In the genomic region with DNA sequence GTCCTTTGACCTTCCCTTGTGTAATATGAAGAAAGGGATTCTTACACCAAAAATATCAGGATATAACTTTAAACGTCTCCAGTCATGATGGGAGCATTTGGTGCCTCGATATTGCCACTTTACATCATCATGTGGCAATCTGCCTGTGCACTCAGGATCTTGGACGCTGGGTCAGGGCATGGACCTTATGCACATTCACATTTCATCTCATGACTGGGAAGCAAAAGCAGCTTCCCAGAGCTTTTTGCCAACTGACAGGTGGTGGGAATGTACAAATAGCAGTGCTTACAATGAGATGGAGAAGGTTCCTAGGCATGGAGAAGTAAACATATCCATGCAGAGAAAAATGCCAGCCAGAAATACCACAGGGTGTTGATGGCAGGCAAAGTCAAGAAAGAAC, we compare ENCODE assay signal across 18 cellular contexts. TPM values are rescaled to one million over a fixed set of nuclear protein-coding genes. Genes with fewer than 3 reads are reported as not detected.
DNase-seq lines count a peak whose midpoint lies in the region; TF ChIP-seq lines count a peak whose summit lies in the region.
"Had no signal": no experiment of that assay in that cellular context is flagged by ENCODE, and none has a peak within 500 bp of the region (broad histone marks: within the 10 kb centered on the region; RNA-seq: fewer than 3 reads in every experiment).

No MANE protein-coding gene starts in this region.

- peaks cover 0 to 7% (median 0%) of the 10 kb centered on the region in 3 donors for H3K36me3 ChIP-seq in esophagus squamous epithelium
- H3K36me3 ChIP-seq: MG63 had no signal

- 69 to 71% methylated on average over 3 of the region's 3 CpGs for WGBS in esophagus squamous epithelium, 2 donors

- no peak for TF ChIP-seq CTCF in esophagus squamous epithelium (IDR thresholded peaks at IDR 0.05)

- in situ Hi-C loops in G401 (cut with HindIII; ENCODE audit: low sequenced_read_pairs) = no loop called here

- no peak overlapping the region for H3K27ac ChIP-seq in esophagus squamous epithelium

- H3K4me1 ChIP-seq in esophagus squamous epithelium = no peaks in the 10 kb centered on the region

- TF ChIP-seq POLR2A in esophagus squamous epithelium (IDR thresholded peaks at IDR 0.05) = no peak

- no peak overlapping the region for H3K4me3 ChIP-seq in esophagus squamous epithelium
- H3K4me3 ChIP-seq: MG63 had no signal

- DNase-seq in G401 (ENCODE audit: low spot score) (peak; percentile 99), NCI-H1694 treated with DMSO at 0.1 percent for 48 hours (lab: John Stamatoyannopoulos, UW) (peak; percentile 40), cerebellum (ENCODE audit: low spot score) (peak; percentile 87), renal cortical epithelial cell (ENCODE audit: low read depth) (peak; percentile 33), COLO668 (lab: John Stamatoyannopoulos, UW; ENCODE audit: unreplicated experiment) (no peak), esophagus squamous epithelium (lab: John Stamatoyannopoulos, UW) (no peak)
- DNase-seq in stimulated activated CD8-positive, alpha-beta memory T cell treated with anti-CD3 and anti-CD28 coated beads, Interleukin-4, amount 100 ng/mL, for 48 hours = no peak
- DNase-seq: CD8-positive, alpha-beta memory T cell; DMS79 treated with DMSO at 0.1 percent for 48 hours; H7; HFFc6; MG63; NCI-H1048; NCI-H1436 treated with DMSO at 0.1 percent for 48 hours; NCI-H2081; NCI-H2171 treated with DMSO at 0.1 percent for 48 hours; NCI-H748 treated with DMSO at 0.1 percent for 48 hours; Right ventricle myocardium superior had no signal

- no peaks in the 10 kb centered on the region for H3K9me3 ChIP-seq in esophagus squamous epithelium
- H3K9me3 ChIP-seq: MG63 had no signal

- intact Hi-C loops in esophagus squamous epithelium (cut with DNase I) = no loop called here

- H3K27me3 ChIP-seq in esophagus squamous epithelium = no peaks in the 10 kb centered on the region
- H3K27me3 ChIP-seq: MG63 had no signal

RNA-seq across cellular contexts. Expression of gene EFCAB11, which starts 30.3 kb away (rescaled TPM):
- total RNA-seq in G401 (2014; rRNA removed; shearing (Covaris generic)) = 5.6 and 17.6 TPM in 2 replicates
- 10.0 TPM for total RNA-seq in cerebellum
- total RNA-seq in renal cortical epithelial cell = 5.0 and 13.9 TPM in 2 replicates
- total RNA-seq in esophagus squamous epithelium = 1 to 10 TPM; 3.4 to 8.0 (median 5.5) TPM

RNA-seq across cellular contexts. Expression of gene TDP1, which starts 31.5 kb away (rescaled TPM):
- 61.9 and 62.4 TPM in 2 replicates for total RNA-seq in G401 (2014; rRNA removed; shearing (Covaris generic))
- total RNA-seq in cerebellum (30.3 TPM), renal cortical epithelial cell (36.6 and 67.4 TPM in 2 replicates), esophagus squamous epithelium (10 to 100 TPM in 3 of 4 donors, 1 to 10 TPM in 1; 9.1 to 24.5 (median 16.4) TPM)

Comparison
In these comparisons a context has a peak if more than half of its experiments do, and no peak if none do; other contexts are left out.
1. DNase-seq: peak in G401 (single experiment), NCI-H1694 treated with DMSO at 0.1 percent for 48 hours (single experiment), cerebellum (single experiment) and renal cortical epithelial cell (single experiment); none in COLO668 (single experiment), esophagus squamous epithelium (single experiment) and stimulated activated CD8-positive, alpha-beta memory T cell treated with anti-CD3 and anti-CD28 coated beads, Interleukin-4, amount 100 ng/mL, for 48 hours (single experiment).